ENCODE assay signal across 4 cellular contexts in genomic region chr10:107024033-107024432, GRCh38.
DNase-seq lines count a peak whose midpoint lies in the region; ATAC-seq, FAIRE-seq and TF ChIP-seq lines count a peak whose summit lies in the region.
"Not testable (repeated sequence)": the region's sequence is repeated elsewhere in the genome, so short reads cannot be mapped to it uniquely, and the experiment has no call there.

No MANE protein-coding gene starts in this region.

- not testable (repeated sequence) for TF ChIP-seq RAD21 in K562 (CRISPR knock-in tag; conservative IDR thresholded peaks at IDR 0.05 in 1 of 2, IDR thresholded peaks at IDR 0.05 in 1 of 2)

- H3K9ac ChIP-seq in K562 (ENCODE audit: insufficient read depth in 1 of 2, low read depth in 2 of 2, low read length in 2 of 2) = not testable (repeated sequence)

- H3K27me3 ChIP-seq in K562 (ENCODE audit: control insufficient read depth in 2 of 2, insufficient read depth in 2 of 2, low read length in 2 of 2); esophagus muscularis mucosa; cardiac muscle cell: not testable (repeated sequence)

- WGBS in K562 (ENCODE audit: insufficient coverage, low coverage, missing lambda C conversion rate) = no CpG with 5 or more reads among the region's 3 CpGs
- WGBS in esophagus muscularis mucosa = 85% methylated on average over 3 of the region's 3 CpGs

- DNase-seq in OCI-M1 (lab: John Stamatoyannopoulos, UW) = peak; percentile 50
- not testable (repeated sequence) for DNase-seq in K562 (ENCODE audit: extremely low read depth in 1 of 4, low spot score in 3 of 4); cardiac muscle cell (ENCODE audit: low read depth in 1 of 2, low spot score in 1 of 2)
- peak; percentile 34 for DNase-seq in esophagus muscularis mucosa (ENCODE audit: extremely low spot score)

- not testable (repeated sequence) for ATAC-seq in K562

- H3K9me3 ChIP-seq in K562 (replicated peaks; ENCODE audit: control insufficient read depth, insufficient read depth, low read depth, low read length); esophagus muscularis mucosa; cardiac muscle cell (ENCODE audit: low read depth): not testable (repeated sequence)

- not testable (repeated sequence) for TF ChIP-seq POLR2A in K562 (conservative IDR thresholded peaks at IDR 0.05); esophagus muscularis mucosa (IDR thresholded peaks at IDR 0.05; ENCODE audit: low read depth)

- H3K9me1 ChIP-seq in K562 (ENCODE audit: control insufficient read depth, insufficient read depth, low read length) = not testable (repeated sequence)

- peaks cover 34% of the 10 kb centered on the region for H3K79me2 ChIP-seq in K562 (ENCODE audit: control insufficient read depth, insufficient read depth, low read length)

- not testable (repeated sequence) for H3K4me2 ChIP-seq in K562 (ENCODE audit: insufficient read depth, low read length)

- intact Hi-C loops in K562 (cut with micrococcal nuclease) = loop anchor here (10.0 kb wide), 1 partner anchor 111 kb away; no protein-coding TSS in a partner anchor
- intact Hi-C loops in esophagus muscularis mucosa (cut with DNase I) = not testable (repeated sequence)

- not testable (repeated sequence) for H2AFZ ChIP-seq in K562 (ENCODE audit: low read depth, low read length)

- not testable (repeated sequence) for BruUV-seq in K562 (replicated peaks; lab: Mats Ljungman, UMichigan)

- H3K27ac ChIP-seq in K562 (ENCODE audit: extremely low read depth, low read depth, low read length); esophagus muscularis mucosa (replicated peaks in 1 of 4): not testable (repeated sequence)
- H3K27ac ChIP-seq in cardiac muscle cell = peak overlapping the region; percentile 95

- in situ Hi-C loops in K562 (cut with MboI) = not testable (repeated sequence)

- not testable (repeated sequence) for TF ChIP-seq CTCF in K562 (IDR thresholded peaks at IDR 0.05 in 2 of 3, conservative IDR thresholded peaks at IDR 0.05 in 1 of 3; ENCODE audit: insufficient read depth in 2 of 3, low read depth in 1 of 3, low read length in 3 of 3); esophagus muscularis mucosa (IDR thresholded peaks at IDR 0.05); cardiac muscle cell (IDR thresholded peaks at IDR 0.05; ENCODE audit: low read depth, low read length)

- not testable (repeated sequence) for FAIRE-seq in K562 (lab: Jason Lieb, UNC)

- H3K4me3 ChIP-seq in K562, esophagus muscularis mucosa, cardiac muscle cell: not testable (repeated sequence)

- CTCF ChIA-PET in K562 (lab: Yijun Ruan, JAX; ENCODE audit: low intra/inter-chr PET ratio) = not testable (repeated sequence)

- H3K4me1 ChIP-seq in K562 (replicated peaks in 1 of 2; ENCODE audit: control insufficient read depth in 2 of 2, insufficient read depth in 2 of 2, low read length in 2 of 2) (peaks cover 9 to 64% of the 10 kb centered on the region in 2 experiments; a peak in 3 of 5 replicates), cardiac muscle cell (ENCODE audit: low read depth) (peaks cover 76% of the 10 kb centered on the region)
- not testable (repeated sequence) for H3K4me1 ChIP-seq in esophagus muscularis mucosa

- peaks cover 17% of the 10 kb centered on the region; the same call in 2 of the 3 replicates for H3K36me3 ChIP-seq in K562 (ENCODE audit: control insufficient read depth, insufficient read depth, low read length)
- not testable (repeated sequence) for H3K36me3 ChIP-seq in esophagus muscularis mucosa, cardiac muscle cell

- not testable (repeated sequence) for H4K20me1 ChIP-seq in K562 (replicated peaks; ENCODE audit: control insufficient read depth, insufficient read depth, low read length)

- not testable (repeated sequence) for TF ChIP-seq EP300 in K562 (IDR thresholded peaks at IDR 0.05; ENCODE audit: low read length); esophagus muscularis mucosa (IDR thresholded peaks at IDR 0.05)

- POLR2A ChIA-PET in K562 (lab: Yijun Ruan, JAX) = interaction anchor here (1.3 kb wide), 1 partner anchor 8 kb away, joined by 9 read pairs; no protein-coding TSS in a partner anchor

TF ChIP-seq in K562, 482 proteins besides CTCF, POLR2A, EP300 and RAD21:
- TF ChIP-seq ZNF766 (CRISPR knock-in tag; conservative IDR thresholded peaks at IDR 0.05) = peak; percentile 93
TF ChIP-seq in K562: peak in this region for 1; not testable (repeated sequence) for 481.
